In genomic region chr16:50653633-50654524, GRCh38 we compare ENCODE assay signal across 29 cellular contexts. TPM values are rescaled to one million over a fixed set of nuclear protein-coding genes. Genes with fewer than 3 reads are reported as not detected.
DNase-seq lines count a peak whose midpoint lies in the region; ATAC-seq and TF ChIP-seq lines count a peak whose summit lies in the region.
"Had no signal": no experiment of that assay in that cellular context is flagged by ENCODE, and none has a peak within 500 bp of the region (broad histone marks: within the 10 kb centered on the region; RNA-seq: fewer than 3 reads in every experiment).

No MANE protein-coding gene starts in this region.

- H3K4me3 ChIP-seq in WERI-Rb-1 (ENCODE audit: low read depth, low read length) = no peak overlapping the region
- H3K4me3 ChIP-seq in mesendoderm (ENCODE audit: low read length) = no peak overlapping the region
- no peak overlapping the region for H3K4me3 ChIP-seq in MM.1S (ENCODE audit: low read length)
- H3K4me3 ChIP-seq: cardiac muscle cell, esophagus muscularis mucosa, GM23338, hepatocyte, left ventricle myocardium inferior, thyroid gland had no signal

- no peaks in the 10 kb centered on the region for H3F3A ChIP-seq in MM.1S (ENCODE audit: insufficient read depth, low read length)

- H3K27ac ChIP-seq in WERI-Rb-1 (no peak overlapping the region), mesendoderm (ENCODE audit: low read depth, low read length) (no peak overlapping the region), MM.1S (ENCODE audit: low read length) (no peak overlapping the region)
- H3K27ac ChIP-seq: cardiac muscle cell, esophagus muscularis mucosa, hepatocyte, left ventricle myocardium inferior, thyroid gland, VCaP had no signal

- CTCF ChIA-PET in Calu3 (lab: Charles Lee) (interaction anchor here (0.5 to 0.6 kb wide), 3 partner anchors 11 to 1696 kb away, joined by 3 read pairs; no protein-coding TSS in a partner anchor), WTC11 (lab: Charles Lee) (interaction anchor here (0.7 to 2.9 kb wide), 6 partner anchors 11 to 327 kb away, joined by 3 to 11 read pairs (median 4); no protein-coding TSS in a partner anchor)

- POLR2A ChIA-PET in WTC11 (lab: Charles Lee) = interaction anchor here (0.5 kb wide), 1 partner anchor 45 kb away, joined by 4 read pairs; no protein-coding TSS in a partner anchor

- H3K36me3 ChIP-seq in WERI-Rb-1 (no peaks in the 10 kb centered on the region), mesendoderm (ENCODE audit: control insufficient read depth, insufficient read depth, low read length) (no peaks in the 10 kb centered on the region), MM.1S (replicated peaks; ENCODE audit: insufficient read depth, low read length) (no peaks in the 10 kb centered on the region)
- H3K36me3 ChIP-seq: cardiac muscle cell, left ventricle myocardium inferior, thyroid gland had no signal

- no peak overlapping the region for H3K27ac Mint-ChIP-seq in Calu3 (ENCODE audit: unreplicated experiment)
- H3K27ac Mint-ChIP-seq in WTC11 = no peak overlapping the region
- H3K27ac Mint-ChIP-seq: activated CD4-positive, alpha-beta T cell treated with anti-CD3 and anti-CD28 coated beads, Interleukin-2, amount 10 ng/mL, durations not matched to agents 7 days and 5 days; activated T-helper 1 cell treated with anti-CD3 and anti-CD28 coated beads, Interleukin-12 subunit alpha, Interleukin-12 subunit beta, Interleukin-2, Interleukin-4 antibody, amounts not matched to agents 30 ng/mL and 10 ng/mL and 1 ng/mL, durations not matched to agents 14 hours and 24 hours and 36 hours; endodermal cell; GM23338; mesothelial cell of epicardium; natural killer cell; stimulated activated naive CD8-positive, alpha-beta T cell treated with anti-CD3 and anti-CD28 coated beads, Interleukin-15, amount 100 ng/mL, for 72 hours had no signal

- H3K56ac ChIP-seq in mesendoderm (ENCODE audit: low read length) = peak overlapping the region; percentile 65

- no peak overlapping the region for H3K4ac ChIP-seq in mesendoderm (ENCODE audit: low read depth, low read length)

- H3K36me3 Mint-ChIP-seq in Calu3 (ENCODE audit: insufficient read depth, unreplicated experiment) = no peaks in the 10 kb centered on the region
- H3K36me3 Mint-ChIP-seq in WTC11 = no peaks in the 10 kb centered on the region
- H3K36me3 Mint-ChIP-seq: natural killer cell had no signal

- H3K9ac ChIP-seq in mesendoderm (ENCODE audit: low read length) = peak overlapping the region; percentile 16
- H3K9ac ChIP-seq in MM.1S (ENCODE audit: low read length) = no peak overlapping the region

- H3K9me3 ChIP-seq in WERI-Rb-1 (ENCODE audit: severe bottlenecking) (peaks cover under 1% of the 10 kb centered on the region), MM.1S (replicated peaks; ENCODE audit: insufficient read depth, low read length) (no peaks in the 10 kb centered on the region)
- H3K9me3 ChIP-seq: esophagus muscularis mucosa, left ventricle myocardium inferior, thyroid gland had no signal

- H2AK5ac ChIP-seq in mesendoderm (ENCODE audit: low read length) = peak overlapping the region; percentile 98

- no peak overlapping the region for H4K8ac ChIP-seq in mesendoderm (ENCODE audit: low read depth, low read length)

- H3K4me1 ChIP-seq in mesendoderm (ENCODE audit: control insufficient read depth, low read depth, low read length) (peaks cover 5% of the 10 kb centered on the region), MM.1S (ENCODE audit: low read length) (no peaks in the 10 kb centered on the region)
- H3K4me1 ChIP-seq: esophagus muscularis mucosa, left ventricle myocardium inferior, thyroid gland had no signal

- DNase-seq in Calu3 = peak; percentile 37
- peak; percentile 82 for DNase-seq in NCI-H146 (lab: John Stamatoyannopoulos, UW)
- peak; percentile 44 for DNase-seq in WERI-Rb-1
- DNase-seq in mesendoderm = no peak
- DNase-seq in NCI-H446 treated with DMSO at 0.1 percent for 48 hours (lab: John Stamatoyannopoulos, UW) = no peak
- no peak for DNase-seq in GM13977 (ENCODE audit: low spot score)
- no peak for DNase-seq in WTC11 (ENCODE audit: low spot score)
- DNase-seq in MM.1S = no peak
- DNase-seq: activated CD4-positive, alpha-beta T cell treated with anti-CD3 and anti-CD28 coated beads, Interleukin-2, amount 10 ng/mL, durations not matched to agents 7 days and 5 days; activated naive CD4-positive, alpha-beta T cell treated with anti-CD3 and anti-CD28 coated beads, Interleukin-2, amount 50 U/mL, for 16 hours; amygdala; C1 segment of cervical spinal cord; cortex of kidney; endodermal cell; left ventricle myocardium inferior; natural killer cell; NCI-H187; NCI-H526; stimulated activated naive CD8-positive, alpha-beta T cell treated with anti-CD3 and anti-CD28 coated beads, Interleukin-15, amount 100 ng/mL, for 72 hours; thyroid gland had no signal

- peak overlapping the region; percentile 92 for H2BK5ac ChIP-seq in mesendoderm (ENCODE audit: low read length)

- H2BK15ac ChIP-seq in mesendoderm (replicated peaks; ENCODE audit: low read depth) = no peak overlapping the region

- no peak overlapping the region for H2BK120ac ChIP-seq in mesendoderm (ENCODE audit: low read depth, low read length)

- no peak overlapping the region for H2AFZ ChIP-seq in MM.1S (ENCODE audit: low read length)
- H2AFZ ChIP-seq: GM23338, hepatocyte had no signal

- no peaks in the 10 kb centered on the region for H3K79me1 ChIP-seq in mesendoderm (ENCODE audit: low read length)

- peaks cover 5% of the 10 kb centered on the region for H3K9me3 Mint-ChIP-seq in Calu3 (ENCODE audit: low read depth, unreplicated experiment)
- peaks cover 5% of the 10 kb centered on the region for H3K9me3 Mint-ChIP-seq in WTC11
- H3K9me3 Mint-ChIP-seq: activated T-helper 1 cell treated with anti-CD3 and anti-CD28 coated beads, Interleukin-12 subunit alpha, Interleukin-12 subunit beta, Interleukin-2, Interleukin-4 antibody, amounts not matched to agents 30 ng/mL and 10 ng/mL and 1 ng/mL, durations not matched to agents 14 hours and 24 hours and 36 hours; endodermal cell; GM23338 had no signal

- no CpG with 5 or more reads among the region's 11 CpGs for WGBS in mesendoderm (ENCODE audit: extremely low coverage, insufficient coverage, low lambda C conversion rate)

- no peak overlapping the region for H3K18ac ChIP-seq in mesendoderm (ENCODE audit: low read length)

- TF ChIP-seq CTCF in Calu3 (IDR thresholded peaks at IDR 0.05; ENCODE audit: unreplicated experiment) (no peak), WERI-Rb-1 (IDR thresholded peaks at IDR 0.05; ENCODE audit: low read depth, low read length) (peak; percentile 30; the same call in 1 of the 2 replicates), GM13977 (IDR thresholded peaks at IDR 0.05; ENCODE audit: extremely low read depth, insufficient read depth, missing control alignments) (no peak), WTC11 (IDR thresholded peaks at IDR 0.05) (no peak), MM.1S (IDR thresholded peaks at IDR 0.05; ENCODE audit: low read length) (no peak)

- H3K4me2 ChIP-seq in mesendoderm (ENCODE audit: low read length) (no peak overlapping the region), MM.1S (ENCODE audit: low read depth, low read length) (no peak overlapping the region)
- H3K4me2 ChIP-seq: GM23338, hepatocyte had no signal

- intact Hi-C loops in Calu3 (cut with micrococcal nuclease; ENCODE audit: unreplicated experiment) = no loop called here

- no TSS peak for BruUV-seq in Calu3 (replicated peaks; lab: Mats Ljungman, UMichigan)

- H3K9me2 ChIP-seq in MM.1S (replicated peaks; ENCODE audit: insufficient read depth, low read length) = no peaks in the 10 kb centered on the region

- in situ Hi-C loops in GM13977 (cut with MboI; ENCODE audit: low pct_unique_long_range_greater_than_20kb, low sequenced_read_pairs, unreplicated experiment) = no loop called here

- peak overlapping the region; percentile 30 for H4K5ac ChIP-seq in mesendoderm (ENCODE audit: low read length)

- no peaks in the 10 kb centered on the region for H4K20me1 ChIP-seq in MM.1S (ENCODE audit: insufficient read depth, low read length)

- no peaks in the 10 kb centered on the region for H3K27me3 ChIP-seq in WERI-Rb-1 (ENCODE audit: insufficient read depth, low read depth, severe bottlenecking)
- H3K27me3 ChIP-seq in mesendoderm (ENCODE audit: insufficient read depth, low read length, poor library complexity) = no peaks in the 10 kb centered on the region
- H3K27me3 ChIP-seq in MM.1S (replicated peaks; ENCODE audit: insufficient read depth, low read length) = no peaks in the 10 kb centered on the region
- H3K27me3 ChIP-seq: cardiac muscle cell, esophagus muscularis mucosa, hepatocyte, thyroid gland had no signal

- H3K27me3 Mint-ChIP-seq in Calu3 (ENCODE audit: unreplicated experiment) (peaks cover 58% of the 10 kb centered on the region), WTC11 (ENCODE audit: low read depth) (no peaks in the 10 kb centered on the region; the same call in 1 of the 2 replicates)
- H3K27me3 Mint-ChIP-seq: activated CD4-positive, alpha-beta T cell treated with anti-CD3 and anti-CD28 coated beads, Interleukin-2, amount 10 ng/mL, durations not matched to agents 7 days and 5 days; stimulated activated naive CD8-positive, alpha-beta T cell treated with anti-CD3 and anti-CD28 coated beads, Interleukin-15, amount 100 ng/mL, for 72 hours had no signal

- no peaks in the 10 kb centered on the region for H3K4me1 Mint-ChIP-seq in Calu3 (ENCODE audit: low read depth, unreplicated experiment)
- no peaks in the 10 kb centered on the region for H3K4me1 Mint-ChIP-seq in WTC11
- H3K4me1 Mint-ChIP-seq: activated CD4-positive, alpha-beta T cell treated with anti-CD3 and anti-CD28 coated beads, Interleukin-2, amount 10 ng/mL, durations not matched to agents 7 days and 5 days; GM23338; natural killer cell; stimulated activated naive CD8-positive, alpha-beta T cell treated with anti-CD3 and anti-CD28 coated beads, Interleukin-15, amount 100 ng/mL, for 72 hours had no signal

- no peaks in the 10 kb centered on the region for H3K79me2 ChIP-seq in mesendoderm (ENCODE audit: control insufficient read depth, insufficient read depth, low read length)
- no peaks in the 10 kb centered on the region for H3K79me2 ChIP-seq in MM.1S (ENCODE audit: low read length)
- H3K79me2 ChIP-seq: hepatocyte had no signal

- no peak overlapping the region for H3K4me3 Mint-ChIP-seq in Calu3 (ENCODE audit: low read depth, unreplicated experiment)
- H3K4me3 Mint-ChIP-seq in WTC11 = no peak overlapping the region
- H3K4me3 Mint-ChIP-seq: activated CD4-positive, alpha-beta T cell treated with anti-CD3 and anti-CD28 coated beads, Interleukin-2, amount 10 ng/mL, durations not matched to agents 7 days and 5 days; activated T-helper 1 cell treated with anti-CD3 and anti-CD28 coated beads, Interleukin-12 subunit alpha, Interleukin-12 subunit beta, Interleukin-2, Interleukin-4 antibody, amounts not matched to agents 30 ng/mL and 10 ng/mL and 1 ng/mL, durations not matched to agents 14 hours and 24 hours and 36 hours; endodermal cell; GM23338; mesothelial cell of epicardium; natural killer cell; stimulated activated naive CD8-positive, alpha-beta T cell treated with anti-CD3 and anti-CD28 coated beads, Interleukin-15, amount 100 ng/mL, for 72 hours had no signal

- ATAC-seq in WTC11 = no peak
- ATAC-seq: GM23338; natural killer cell; sciatic nerve; stimulated activated naive CD8-positive, alpha-beta T cell treated with anti-CD3 and anti-CD28 coated beads, Interleukin-15, amount 100 ng/mL, for 72 hours had no signal

- H3K23ac ChIP-seq in mesendoderm (ENCODE audit: low read length) = no peak overlapping the region

RNA-seq across cellular contexts. Expression of gene SNX20, which starts 27.2 kb away (rescaled TPM):
- total RNA-seq in Calu3 (2022) = not detected in 2 replicates
- polyA plus RNA-seq in mesendoderm (2013, experiment 1 of 2) = not detected
- not detected for polyA plus RNA-seq in mesendoderm (2013, experiment 2 of 2)
- 0.14 TPM in 1 of 3 replicates, not detected in the others for total RNA-seq in WTC11 (2021)
- total RNA-seq: cardiac muscle cell, endodermal cell, GM23338, hepatocyte, mesothelial cell of epicardium had no signal
- polyA plus RNA-seq: cardiac muscle cell, GM23338, hepatocyte had no signal

RNA-seq across cellular contexts. Expression of gene NOD2, which starts 39.5 kb away (rescaled TPM):
- 0.87 and 1.1 TPM in 2 replicates for total RNA-seq in Calu3 (2022)
- polyA plus RNA-seq in mesendoderm (2013, experiment 1 of 2) = 0.14 TPM
- polyA plus RNA-seq in mesendoderm (2013, experiment 2 of 2) = 0.14 TPM
- 0.11 to 0.60 TPM (median 0.34 TPM) in 3 replicates for total RNA-seq in WTC11 (2021)
- total RNA-seq: cardiac muscle cell, OCI-LY7 had no signal
- polyA plus RNA-seq: hepatocyte had no signal

Comparison
In these comparisons a context has a peak if more than half of its experiments do, and no peak if none do; other contexts are left out.
1. DNase-seq: peak in Calu3 (single experiment), NCI-H146 (single experiment) and WERI-Rb-1 (single experiment); none in mesendoderm (single experiment), NCI-H446 treated with DMSO at 0.1 percent for 48 hours (single experiment), GM13977 (single experiment), WTC11 (single experiment) and MM.1S (single experiment).